8 cellular contexts compared by ENCODE assay signal in genomic region chr19:5131866-5132561, GRCh38.
DNase-seq lines count a peak whose midpoint lies in the region; ATAC-seq and TF ChIP-seq lines count a peak whose summit lies in the region.

No MANE protein-coding gene starts in this region.

- H3T11ph ChIP-seq in H9 (ENCODE audit: low read length): no peak overlapping the region

- peak overlapping the region; percentile 16 for H3K18ac ChIP-seq in H9 (ENCODE audit: insufficient read length, low read depth, low read length)

- no peak overlapping the region for H2BK20ac ChIP-seq in H9 (ENCODE audit: low read depth, low read length, poor library complexity, severe bottlenecking)

- TF ChIP-seq EP300 in ovary (IDR thresholded peaks at IDR 0.05): no peak

- H3K9me3 Mint-ChIP-seq in H9: no peaks in the 10 kb centered on the region
- no peaks in the 10 kb centered on the region for H3K9me3 Mint-ChIP-seq in activated naive CD8-positive, alpha-beta T cell (ENCODE audit: low read depth)
- H3K9me3 Mint-ChIP-seq in nephron: no peaks in the 10 kb centered on the region

- H3K56ac ChIP-seq in H9 (ENCODE audit: insufficient read length, low read depth, low read length): no peak overlapping the region

- no CpG with 5 or more reads among the region's 24 CpGs for WGBS in H9 (ENCODE audit: extremely low coverage, insufficient read length, low lambda C conversion rate)
- whole genome bisulfite sequencing in psoas muscle, 3 donors: 83 to 90% (median 84%) methylated on average over 24 of the region's 24 CpGs
- 78 to 81% (median 78%) methylated on average over 18 to 24 of the region's 24 CpGs for WGBS in ovary, 3 donors

- H2AFZ ChIP-seq in H9 (ENCODE audit: low read length): no peak overlapping the region

- H3K27me3 Mint-ChIP-seq in H9 (ENCODE audit: low read depth) (no peaks in the 10 kb centered on the region; the same call in 1 of the 2 replicates), nephron (ENCODE audit: low read depth) (no peaks in the 10 kb centered on the region)
- H3K27me3 Mint-ChIP-seq in activated naive CD8-positive, alpha-beta T cell: no peaks in the 10 kb centered on the region

- H4K91ac ChIP-seq in H9 (ENCODE audit: insufficient read length, low read depth, low read length): no peak overlapping the region

- H3K23ac ChIP-seq in H9 (ENCODE audit: insufficient read length, low read depth, low read length): no peak overlapping the region

- no peak overlapping the region for H2BK15ac ChIP-seq in H9 (ENCODE audit: low read depth, low read length)

- no peak overlapping the region for H2BK12ac ChIP-seq in H9 (ENCODE audit: insufficient read length, low read depth, low read length)

- peak overlapping the region; percentile 41 for H2BK120ac ChIP-seq in H9 (ENCODE audit: low read depth, low read length, poor library complexity, severe bottlenecking)

- no peaks in the 10 kb centered on the region for H3K79me1 ChIP-seq in H9 (ENCODE audit: insufficient read depth, low read depth, low read length, poor library complexity, severe bottlenecking)

- H3K9me3 ChIP-seq in H9 (ENCODE audit: control insufficient read depth, low read depth, low read length) (no peaks in the 10 kb centered on the region), psoas muscle (no peaks in the 10 kb centered on the region), ovary (no peaks in the 10 kb centered on the region)

- H4K20me1 ChIP-seq in H9 (ENCODE audit: control insufficient read depth, insufficient read depth, insufficient read length): no peaks in the 10 kb centered on the region

- TF ChIP-seq CTCF in H9 (conservative IDR thresholded peaks at IDR 0.05) (no peak), nephron (IDR thresholded peaks at IDR 0.05; ENCODE audit: unreplicated experiment in 3 of 3) (no peak), psoas muscle (IDR thresholded peaks at IDR 0.05) (no peak), ovary (IDR thresholded peaks at IDR 0.05) (no peak)

- no peaks in the 10 kb centered on the region for H3K79me2 ChIP-seq in H9 (ENCODE audit: insufficient read depth, low read length)

- H3K4ac ChIP-seq in H9 (ENCODE audit: low read depth, low read length): no peak overlapping the region

- H3K27me3 ChIP-seq in H9 (ENCODE audit: insufficient read depth, low read length) (no peaks in the 10 kb centered on the region), psoas muscle (ENCODE audit: insufficient read depth in 3 of 3, low read length in 2 of 3) (no peaks in the 10 kb centered on the region), ovary (no peaks in the 10 kb centered on the region)

- no peak for TF ChIP-seq POLR2A in ovary (IDR thresholded peaks at IDR 0.05)

- in situ Hi-C loops in KBM-7 (cut with MboI; ENCODE audit: low pct_unique_long_range_greater_than_20kb, low sequenced_read_pairs): no loop called here

- H2BK5ac ChIP-seq in H9 (ENCODE audit: insufficient read length, low read length): no peak overlapping the region

- ATAC-seq in psoas muscle: no peak

- peaks cover 0 to 27% (median 21%) of the 10 kb centered on the region in 3 experiments; a peak in 5 of 7 replicates for H3K36me3 Mint-ChIP-seq in H9 (ENCODE audit: insufficient read depth in 1 of 3, low read depth in 3 of 3)
- H3K36me3 Mint-ChIP-seq in activated naive CD8-positive, alpha-beta T cell: peaks cover 2% of the 10 kb centered on the region
- H3K36me3 Mint-ChIP-seq in nephron (ENCODE audit: low read depth): peaks cover 11% of the 10 kb centered on the region

- intact Hi-C loops in psoas muscle (cut with DNase I): no loop called here
- intact Hi-C loops in ovary (cut with DNase I): loop anchor here in 1 of 4 donors (10.0 kb wide), 1 partner anchor 87 kb away; no protein-coding TSS in a partner anchor

- H3K9ac ChIP-seq in H9 (ENCODE audit: extremely low read depth, insufficient read length, low read length): no peak overlapping the region

- H3K27ac ChIP-seq in H9 (ENCODE audit: insufficient read length, low read depth, low read length): no peak overlapping the region
- no peak overlapping the region for H3K27ac ChIP-seq in psoas muscle
- no peak overlapping the region for H3K27ac ChIP-seq in ovary

- H3K4me1 Mint-ChIP-seq in H9 (peaks cover 28 to 57% of the 10 kb centered on the region in 2 experiments), nephron (peaks cover 35% of the 10 kb centered on the region)
- peaks cover 20% of the 10 kb centered on the region for H3K4me1 Mint-ChIP-seq in activated naive CD8-positive, alpha-beta T cell (ENCODE audit: low read depth)

- H3K36me3 ChIP-seq in psoas muscle (ENCODE audit: insufficient read depth in 1 of 2, low read depth in 1 of 2) (peaks cover 0 to 57% of the 10 kb centered on the region in 2 donors), ovary (no peaks in the 10 kb centered on the region)

- H2AK5ac ChIP-seq in H9 (ENCODE audit: insufficient read length, low read length): no peak overlapping the region

- DNase-seq in DMS79 (lab: John Stamatoyannopoulos, UW) (peak; percentile 95), H9 (no peak), psoas muscle (no peak), ureter (ENCODE audit: low spot score) (no peak), KBM-7 (no peak), ovary (no peak)

- peak overlapping the region; percentile 43 for H3K14ac ChIP-seq in H9 (ENCODE audit: insufficient read depth, low read length)

- H3K4me3 ChIP-seq in psoas muscle (no peak overlapping the region), ovary (no peak overlapping the region)

- H3K4me3 Mint-ChIP-seq in H9 (peak overlapping the region in 1 of 2 experiments; percentile 31; a peak in 2 of 5 replicates), nephron (peak overlapping the region in 1 of 3 experiments; percentile 46)
- peak overlapping the region; percentile 82 for H3K4me3 Mint-ChIP-seq in activated naive CD8-positive, alpha-beta T cell

- peak overlapping the region; percentile 88 to 94 (median 93); a peak in 5 of 7 replicates for H3K27ac Mint-ChIP-seq in H9
- H3K27ac Mint-ChIP-seq in activated naive CD8-positive, alpha-beta T cell: peak overlapping the region; percentile 87
- peak overlapping the region; percentile 75 to 83 (median 82) for H3K27ac Mint-ChIP-seq in nephron

- H4K8ac ChIP-seq in H9 (replicated peaks; ENCODE audit: insufficient read length, low read depth, low read length): no peak overlapping the region

- H4K5ac ChIP-seq in H9 (ENCODE audit: insufficient read length, low read depth, low read length): no peak overlapping the region

- no peaks in the 10 kb centered on the region for H3K23me2 ChIP-seq in H9 (ENCODE audit: insufficient read length, low read depth, low read length, poor library complexity, severe bottlenecking)

- H3K4me1 ChIP-seq in H9 (ENCODE audit: insufficient read depth, low read length): peaks cover 2% of the 10 kb centered on the region; the same call in 1 of the 2 replicates
- peaks cover 13% of the 10 kb centered on the region for H3K4me1 ChIP-seq in psoas muscle
- H3K4me1 ChIP-seq in ovary (ENCODE audit: insufficient read depth): peaks cover 22% of the 10 kb centered on the region

- H3K4me2 ChIP-seq in H9 (ENCODE audit: insufficient read depth, insufficient read length, low read length): no peak overlapping the region
